Comparison of ENCODE assay signal across 21 cellular contexts in the genomic region with DNA sequence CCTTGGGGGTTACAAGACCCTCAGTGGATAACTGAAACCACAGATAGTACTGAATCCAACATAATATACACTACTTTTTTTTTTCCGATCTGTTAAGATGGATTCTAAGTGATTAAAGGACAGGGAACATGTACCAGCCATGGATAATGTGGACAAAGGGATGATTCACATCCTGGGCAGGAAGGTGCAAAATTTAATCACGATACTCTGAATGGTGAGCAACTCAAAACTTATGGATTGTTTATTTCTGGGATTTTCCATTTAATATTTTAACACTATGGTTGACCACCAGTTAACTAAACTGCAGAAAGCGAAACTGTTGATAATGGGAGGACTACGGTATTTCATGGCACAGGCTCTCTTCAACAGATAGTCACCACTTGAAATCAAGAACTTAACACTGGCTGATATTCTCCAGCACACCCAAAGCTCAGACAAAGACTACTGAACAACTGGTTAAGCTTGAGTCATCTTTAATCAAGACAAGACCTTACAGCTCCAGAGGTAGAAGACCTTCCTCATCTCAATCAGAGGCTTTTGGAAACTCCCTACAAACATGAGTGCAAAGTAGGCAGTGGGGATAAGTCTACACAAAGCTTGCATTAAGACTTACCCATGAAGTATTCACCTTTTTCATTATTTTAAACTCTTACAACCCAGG.
"Had no signal": no experiment of that assay in that cellular context is flagged by ENCODE, and none has a peak within 500 bp of the region (broad histone marks: within the 10 kb centered on the region; RNA-seq: fewer than 3 reads in every experiment).

No MANE protein-coding gene starts in this region.

- H3K27me3 ChIP-seq: body of pancreas, colonic mucosa, gastrocnemius medialis, heart left ventricle, neutrophil, right lobe of liver, upper lobe of right lung had no signal

- H3K4me3 ChIP-seq: body of pancreas, colonic mucosa, gastrocnemius medialis, heart left ventricle, left ventricle myocardium inferior, right lobe of liver, upper lobe of right lung had no signal

- H3K36me3 ChIP-seq: colonic mucosa, gastrocnemius medialis, heart left ventricle, left ventricle myocardium inferior, neutrophil, right lobe of liver, upper lobe of right lung had no signal

- ATAC-seq: activated CD8-positive, alpha-beta T cell treated with anti-CD3 and anti-CD28 coated beads for 36 hours; body of pancreas; gastrocnemius medialis; heart left ventricle; natural killer cell treated with Interleukin-12 subunit alpha and Interleukin-12 subunit beta and Interleukin-15 and Interleukin-18, amount 100 ng/mL, for 72 hours; right lobe of liver; stimulated activated naive B cell treated with anti-CD40 and anti-IgM and Interleukin-4, amounts not matched to agents 10 μg/mL and 1 μg/mL and 100 μg/mL, for 72 hours; upper lobe of right lung had no signal

- H3K79me2 ChIP-seq: parathyroid adenoma had no signal

- H2AFZ ChIP-seq: parathyroid adenoma had no signal

- DNase-seq: activated CD4-positive, alpha-beta T cell treated with anti-CD3 and anti-CD28 coated beads for 4 hours; activated CD8-positive, alpha-beta T cell treated with anti-CD3 and anti-CD28 coated beads for 36 hours; activated naive CD4-positive, alpha-beta T cell treated with anti-CD3 and anti-CD28 coated beads for 36 hours; activated T-cell treated with anti-CD3 and anti-CD28 coated beads, Interleukin-2, amount 50 U/mL, for 24 hours; body of pancreas; central memory CD4-positive, alpha-beta T cell; colonic mucosa; endodermal cell; erythroblast; gastrocnemius medialis; heart left ventricle; left ventricle myocardium inferior; right lobe of liver; stimulated activated CD4-positive, alpha-beta T cell treated with anti-CD3 and anti-CD28 coated beads, Interleukin-4, amount 100 ng/mL, for 4 hours; stimulated activated naive B cell treated with anti-CD40 and anti-IgM and Interleukin-4, amounts not matched to agents 10 μg/mL and 1 μg/mL and 100 μg/mL, for 72 hours; SW 1271; T-helper 2 cell; upper lobe of right lung had no signal

- H3K4me1 ChIP-seq: body of pancreas, colonic mucosa, gastrocnemius medialis, heart left ventricle, left ventricle myocardium inferior, parathyroid adenoma, right lobe of liver, upper lobe of right lung had no signal

- H3K9ac ChIP-seq: parathyroid adenoma had no signal

- H3K9me3 ChIP-seq: body of pancreas, colonic mucosa, gastrocnemius medialis, heart left ventricle, left ventricle myocardium inferior, neutrophil, right lobe of liver, upper lobe of right lung had no signal

- H3K27ac ChIP-seq: body of pancreas, colonic mucosa, gastrocnemius medialis, heart left ventricle, left ventricle myocardium inferior, neutrophil, parathyroid adenoma, right lobe of liver, upper lobe of right lung had no signal
